In genomic region chr1:168488153-168488552, GRCh38 we compare ENCODE assay signal across 11 cellular contexts. TPM values are rescaled to one million over a fixed set of nuclear protein-coding genes. Genes with fewer than 3 reads are reported as not detected.
A peak's percentile ranks its signal among the peaks of the same experiment; 100 is the strongest.
DNase-seq lines count a peak whose midpoint lies in the region; ATAC-seq and TF ChIP-seq lines count a peak whose summit lies in the region.
"Had no signal": no experiment of that assay in that cellular context is flagged by ENCODE, and none has a peak within 500 bp of the region (broad histone marks: within the 10 kb centered on the region; RNA-seq: fewer than 3 reads in every experiment).

No MANE protein-coding gene starts in this region.

- H3K36me3 ChIP-seq in SJCRH30 (no peaks in the 10 kb centered on the region), heart right ventricle (no peaks in the 10 kb centered on the region)

- intact Hi-C loops in heart right ventricle (cut with DNase I) = no loop called here

- DNase-seq in NCI-H748 (lab: John Stamatoyannopoulos, UW; ENCODE audit: unreplicated experiment) (peak; percentile 53), NCI-H748 treated with DMSO at 0.1 percent for 48 hours (lab: John Stamatoyannopoulos, UW) (no peak), SJCRH30 (peak; percentile 61 to 85), heart right ventricle (peak; percentile 27 to 40), inferior parietal cortex (ENCODE audit: extremely low spot score) (no peak)
- DNase-seq: NCI-H526 treated with DMSO at 0.1 percent for 48 hours had no signal

- no peak overlapping the region for H3K4me3 Mint-ChIP-seq in activated T-helper 17 cell treated with anti-CD3 and anti-CD28 coated beads, Interleukin-2, amount 50 U/mL, for 72 hours

- H3K27me3 ChIP-seq in SJCRH30 (no peaks in the 10 kb centered on the region), heart right ventricle (no peaks in the 10 kb centered on the region)

- 0 out of 2 replicates have a peak, but pooled peaks cover 6% of the 10 kb centered on the region for H3K9me3 ChIP-seq in SJCRH30 (replicated peaks)
- H3K9me3 ChIP-seq in heart right ventricle = peaks cover 0 to 10% (median 0%) of the 10 kb centered on the region in 11 donors

- WGBS in heart right ventricle, 2 donors = 20 to 50% methylated on average over 1 of the region's 1 CpG

- no peak overlapping the region for H3K27ac Mint-ChIP-seq in activated T-helper 17 cell treated with anti-CD3 and anti-CD28 coated beads, Interleukin-2, amount 50 U/mL, for 72 hours
- H3K27ac Mint-ChIP-seq: activated T-helper 2 cell treated with anti-CD3 and anti-CD28 coated beads, Interferon-gamma antibody, Interleukin-2, Interleukin-4, amounts not matched to agents 10 μg/mL and 5 μg/mL and 100 μg/mL, durations not matched to agents 14 hours and 24 hours and 36 hours had no signal

- H3K9me3 Mint-ChIP-seq in activated T-helper 17 cell treated with anti-CD3 and anti-CD28 coated beads, Interleukin-2, amount 50 U/mL, for 72 hours = no peaks in the 10 kb centered on the region

- H3K4me1 ChIP-seq in SJCRH30 (peaks cover 15% of the 10 kb centered on the region), heart right ventricle (peaks cover 0 to 30% (median 2%) of the 10 kb centered on the region in 9 donors)

- H3K27me3 Mint-ChIP-seq in activated T-helper 17 cell treated with anti-CD3 and anti-CD28 coated beads, Interleukin-2, amount 50 U/mL, for 72 hours = no peaks in the 10 kb centered on the region

- H3K4me3 ChIP-seq in SJCRH30 (no peak overlapping the region), heart right ventricle (no peak overlapping the region)

- H3K27ac ChIP-seq in SJCRH30 (peak overlapping the region; percentile 24), heart right ventricle (peak overlapping the region in 3 of 10 donors; percentile 5 to 51 (median 10))

- peak in 7 of 8 donors; percentile 53 to 80 (median 66) for ATAC-seq in heart right ventricle
- no peak for ATAC-seq in GM19324 (IDR thresholded peaks at IDR 0.05; ENCODE audit: low FRiP score, unreplicated experiment)
- no peak for ATAC-seq in activated T-helper 17 cell treated with anti-CD3 and anti-CD28 coated beads, Interleukin-2, amount 50 U/mL, for 72 hours (replicated peaks)
- no peak for ATAC-seq in HG02973 (IDR thresholded peaks at IDR 0.05; ENCODE audit: unreplicated experiment)

- H3K36me3 Mint-ChIP-seq in activated T-helper 17 cell treated with anti-CD3 and anti-CD28 coated beads, Interleukin-2, amount 50 U/mL, for 72 hours (ENCODE audit: low read depth) = no peaks in the 10 kb centered on the region

- TF ChIP-seq CTCF in heart right ventricle (IDR thresholded peaks at IDR 0.05) = no peak

- peaks cover 16% of the 10 kb centered on the region for H3K4me1 Mint-ChIP-seq in activated T-helper 17 cell treated with anti-CD3 and anti-CD28 coated beads, Interleukin-2, amount 50 U/mL, for 72 hours

RNA-seq across cellular contexts. Expression of gene XCL2, which starts 55.6 kb away (rescaled TPM):
- total RNA-seq in SJCRH30 (2014; rRNA removed; shearing (Covaris generic)) = not detected in 2 replicates
- total RNA-seq in heart right ventricle = 1 to 10 TPM in 1 of 10 donors, under 1 TPM in 1, not detected in 8; 0.54 to 7.5 TPM
- polyA plus RNA-seq in heart right ventricle = under 1 TPM in 1 of 2 donors, not detected in 1; 0.17 TPM
- total RNA-seq in activated T-helper 17 cell treated with anti-CD3 and anti-CD28 coated beads, Interleukin-2, amount 50 U/mL, for 72 hours = not detected
- polyA plus RNA-seq: BJ had no signal

Comparison
In these comparisons a context has a peak if more than half of its experiments do, and no peak if none do; other contexts are left out.
1. DNase-seq: peak in NCI-H748 (single experiment), SJCRH30 (2 of 2) and heart right ventricle (2 of 2); none in NCI-H748 treated with DMSO at 0.1 percent for 48 hours (single experiment) and inferior parietal cortex (single experiment).
2. ATAC-seq: peak in heart right ventricle (7 of 8); none in GM19324 (single experiment), activated T-helper 17 cell treated with anti-CD3 and anti-CD28 coated beads, Interleukin-2, amount 50 U/mL, for 72 hours (single experiment) and HG02973 (single experiment).